ENCODE assay signal across 24 cellular contexts in genomic region chrX:38004046-38004445, GRCh38. TPM values are rescaled to one million over a fixed set of nuclear protein-coding genes. Genes with fewer than 3 reads are reported as not detected.
"Had no signal": no experiment of that assay in that cellular context is flagged by ENCODE, and none has a peak within 500 bp of the region (broad histone marks: within the 10 kb centered on the region; RNA-seq: fewer than 3 reads in every experiment).

No MANE protein-coding gene starts in this region.

- H3K36me3 ChIP-seq: adrenal gland, breast epithelium, Peyer's patch, SJSA1 had no signal

- H3K27ac Mint-ChIP-seq: activated CD8-positive, alpha-beta T cell treated with anti-CD3 and anti-CD28 coated beads for 36 hours; activated naive CD4-positive, alpha-beta T cell treated with anti-CD3 and anti-CD28 coated beads, Interleukin-2, amount 10 ng/mL, durations not matched to agents 7 days and 5 days; activated naive CD8-positive, alpha-beta T cell treated with anti-CD3 and anti-CD28 coated beads for 36 hours; activated T-cell treated with anti-CD3 and anti-CD28 coated beads, Interleukin-2, amount 50 U/mL, for 72 hours; activated T-helper 2 cell treated with anti-CD3 and anti-CD28 coated beads, Interferon-gamma antibody, Interleukin-2, Interleukin-4, amounts not matched to agents 10 μg/mL and 5 μg/mL and 100 μg/mL, durations not matched to agents 14 hours and 24 hours and 36 hours; T-helper 1 cell treated with Interleukin-12 subunit alpha and Interleukin-12 subunit beta and Interleukin-4 antibody, amounts not matched to agents 30 μg/mL and 1 μg/mL, for 36 hours had no signal

- H3K9me3 ChIP-seq: adrenal gland, breast epithelium, Peyer's patch, SJSA1 had no signal

- H3K27me3 ChIP-seq: adrenal gland, breast epithelium, Peyer's patch, SJSA1 had no signal

- H3K4me3 ChIP-seq: adrenal gland, breast epithelium, Peyer's patch, SJSA1 had no signal

- H3K4me1 Mint-ChIP-seq: activated naive CD4-positive, alpha-beta T cell treated with anti-CD3 and anti-CD28 coated beads, Interleukin-2, amount 10 ng/mL, durations not matched to agents 7 days and 5 days; activated naive CD8-positive, alpha-beta T cell treated with anti-CD3 and anti-CD28 coated beads for 36 hours had no signal

- H3K4me3 Mint-ChIP-seq: activated CD8-positive, alpha-beta T cell treated with anti-CD3 and anti-CD28 coated beads for 36 hours; activated naive CD4-positive, alpha-beta T cell treated with anti-CD3 and anti-CD28 coated beads, Interleukin-2, amount 10 ng/mL, durations not matched to agents 7 days and 5 days; activated naive CD8-positive, alpha-beta T cell treated with anti-CD3 and anti-CD28 coated beads for 36 hours; activated T-cell treated with anti-CD3 and anti-CD28 coated beads, Interleukin-2, amount 50 U/mL, for 72 hours; T-helper 1 cell treated with Interleukin-12 subunit alpha and Interleukin-12 subunit beta and Interleukin-4 antibody, amounts not matched to agents 30 μg/mL and 1 μg/mL, for 36 hours had no signal

- H3K36me3 Mint-ChIP-seq: activated naive CD4-positive, alpha-beta T cell treated with anti-CD3 and anti-CD28 coated beads, Interleukin-2, amount 10 ng/mL, durations not matched to agents 7 days and 5 days; activated naive CD8-positive, alpha-beta T cell treated with anti-CD3 and anti-CD28 coated beads for 36 hours had no signal

- H3K4me1 ChIP-seq: adrenal gland, breast epithelium, Peyer's patch had no signal

- H3K27ac ChIP-seq: adrenal gland, breast epithelium, Peyer's patch, SJSA1 had no signal

- DNase-seq: activated CD4-positive, alpha-beta T cell treated with anti-CD3 and anti-CD28 coated beads for 4 hours; activated CD8-positive, alpha-beta memory T cell treated with anti-CD3 and anti-CD28 coated beads, Interleukin-2, amount 50 U/mL, for 4 hours; activated CD8-positive, alpha-beta T cell treated with anti-CD3 and anti-CD28 coated beads for 36 hours; activated gamma-delta T cell treated with Interleukin-2 at 50 U/mL for 16 hours; activated naive CD4-positive, alpha-beta T cell treated with anti-CD3 and anti-CD28 coated beads, Interleukin-2, amount 10 ng/mL, durations not matched to agents 7 days and 5 days; activated naive CD8-positive, alpha-beta T cell treated with anti-CD3 and anti-CD28 coated beads for 36 hours; activated T-cell treated with anti-CD3 and anti-CD28 coated beads, Interleukin-2, amount 50 U/mL, for 72 hours; adrenal gland; aorta; central memory CD4-positive, alpha-beta T cell; NCI-H1048; NCI-H1417; NCI-H1930; NCI-H345; NCI-H510A; NCI-H526 treated with DMSO at 0.1 percent for 48 hours; NCI-H82; NK-92 treated with Interleukin-12 subunit alpha and Interleukin-12 subunit beta, amount 100 ng/mL, for 24 hours; Peyer's patch; SHP77 had no signal

- H3K9me3 Mint-ChIP-seq: activated CD8-positive, alpha-beta T cell treated with anti-CD3 and anti-CD28 coated beads for 36 hours; activated naive CD4-positive, alpha-beta T cell treated with anti-CD3 and anti-CD28 coated beads, Interleukin-2, amount 10 ng/mL, durations not matched to agents 7 days and 5 days; activated T-helper 2 cell treated with anti-CD3 and anti-CD28 coated beads, Interferon-gamma antibody, Interleukin-2, Interleukin-4, amounts not matched to agents 10 μg/mL and 5 μg/mL and 100 μg/mL, durations not matched to agents 14 hours and 24 hours and 36 hours; T-helper 1 cell treated with Interleukin-12 subunit alpha and Interleukin-12 subunit beta and Interleukin-4 antibody, amounts not matched to agents 30 μg/mL and 1 μg/mL, for 36 hours had no signal

- H3K27me3 Mint-ChIP-seq: activated naive CD4-positive, alpha-beta T cell treated with anti-CD3 and anti-CD28 coated beads, Interleukin-2, amount 10 ng/mL, durations not matched to agents 7 days and 5 days had no signal

RNA-seq across cellular contexts. Expression of gene SYTL5, which starts 2.3 kb away (rescaled TPM):
- total RNA-seq: activated CD8-positive, alpha-beta T cell treated with anti-CD3 and anti-CD28 coated beads for 36 hours; activated naive CD8-positive, alpha-beta T cell treated with anti-CD3 and anti-CD28 coated beads for 36 hours; activated T-cell treated with anti-CD3 and anti-CD28 coated beads, Interleukin-2, amount 50 U/mL, for 72 hours; activated T-helper 2 cell treated with anti-CD3 and anti-CD28 coated beads, Interferon-gamma antibody, Interleukin-2, Interleukin-4, amounts not matched to agents 10 μg/mL and 5 μg/mL and 100 μg/mL, durations not matched to agents 14 hours and 24 hours and 36 hours; aorta had no signal
